In the genomic region with DNA sequence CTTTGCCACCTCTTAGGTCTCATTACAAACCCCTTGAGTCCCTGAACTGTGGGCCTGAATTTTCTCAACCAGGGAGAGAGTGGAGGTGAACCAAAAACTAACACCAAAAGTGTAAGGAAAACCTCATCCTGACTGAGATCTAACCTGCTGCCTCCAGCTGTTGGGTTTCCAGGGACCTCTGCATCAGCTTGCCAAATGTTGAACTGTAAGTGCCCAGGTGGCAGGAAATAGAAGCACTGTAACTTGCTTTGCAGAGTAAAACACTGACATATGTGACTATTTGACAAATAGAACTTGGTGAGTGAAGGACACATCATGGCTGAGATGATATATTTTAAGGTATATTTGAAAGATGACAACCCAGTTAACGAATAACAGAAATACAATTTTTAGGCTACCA, we compare ENCODE assay signal across 23 cellular contexts. TPM values are rescaled to one million over a fixed set of nuclear protein-coding genes. Genes with fewer than 3 reads are reported as not detected.
"Had no signal": no experiment of that assay in that cellular context is flagged by ENCODE, and none has a peak within 500 bp of the region (broad histone marks: within the 10 kb centered on the region; RNA-seq: fewer than 3 reads in every experiment).

No MANE protein-coding gene starts in this region.

- H3K4me3 Mint-ChIP-seq: activated B cell treated with CpG ODN at 0.5 μM for 24 hours; activated CD4-positive, alpha-beta T cell treated with anti-CD3 and anti-CD28 coated beads, Interleukin-2, amount 10 ng/mL, durations not matched to agents 24 days and 14 days; activated CD8-positive, alpha-beta T cell treated with anti-CD3 and anti-CD28 coated beads, Interleukin-2, amount 10 ng/mL, durations not matched to agents 7 days and 5 days; activated naive CD4-positive, alpha-beta T cell treated with anti-CD3 and anti-CD28 coated beads, Interleukin-2, amount 50 U/mL, for 24 hours; central memory CD8-positive, alpha-beta T cell; stimulated activated memory B cell treated with anti-CD40 and anti-IgM and Interleukin-4, amounts not matched to agents 10 μg/mL and 1 μg/mL and 100 μg/mL, for 72 hours had no signal

- H3K36me3 ChIP-seq: adrenal gland, esophagus muscularis mucosa, left lung, tibial nerve, uterus had no signal

- H2AFZ ChIP-seq: parathyroid adenoma had no signal

- DNase-seq: activated B cell treated with CpG ODN at 0.5 μM for 24 hours; activated CD4-positive, alpha-beta T cell treated with anti-CD3 and anti-CD28 coated beads, Interleukin-2, amount 10 ng/mL, durations not matched to agents 24 days and 14 days; activated CD8-positive, alpha-beta memory T cell treated with anti-CD3 and anti-CD28 coated beads, Interleukin-2, amount 50 U/mL, for 4 hours; activated CD8-positive, alpha-beta T cell treated with anti-CD3 and anti-CD28 coated beads, Interleukin-2, amount 10 ng/mL, durations not matched to agents 7 days and 5 days; activated effector memory CD4-positive, alpha-beta T cell treated with anti-CD3 and anti-CD28 coated beads, Interleukin-2, amount 50 U/mL, for 16 hours; activated T-cell treated with anti-CD3 and anti-CD28 coated beads, Interleukin-2, amount 50 U/mL, for 48 hours; adrenal gland; effector CD4-positive, alpha-beta T cell; left lung; mammary epithelial cell; naive B cell; stimulated activated CD4-positive, alpha-beta T cell treated with anti-CD3 and anti-CD28 coated beads, Interleukin-12 subunit alpha, Interleukin-12 subunit beta, amount 100 ng/mL, for 4 hours; stimulated activated CD4-positive, alpha-beta T cell treated with anti-CD3 and anti-CD28 coated beads, Interleukin-2, amount 100 ng/mL, for 48 hours; uterus had no signal

- H3K27me3 ChIP-seq: adrenal gland, esophagus muscularis mucosa, left lung, tibial nerve, uterus had no signal

- H3K4me1 ChIP-seq: adrenal gland, left lung, parathyroid adenoma, tibial nerve, uterus had no signal

- H3K9me3 Mint-ChIP-seq: activated B cell treated with CpG ODN at 0.5 μM for 24 hours; activated CD4-positive, alpha-beta T cell treated with anti-CD3 and anti-CD28 coated beads, Interleukin-2, amount 10 ng/mL, durations not matched to agents 24 days and 14 days; activated naive CD4-positive, alpha-beta T cell treated with anti-CD3 and anti-CD28 coated beads, Interleukin-2, amount 50 U/mL, for 24 hours; central memory CD8-positive, alpha-beta T cell; stimulated activated memory B cell treated with anti-CD40 and anti-IgM and Interleukin-4, amounts not matched to agents 10 μg/mL and 1 μg/mL and 100 μg/mL, for 72 hours had no signal

- H3K36me3 Mint-ChIP-seq: activated naive CD4-positive, alpha-beta T cell treated with anti-CD3 and anti-CD28 coated beads, Interleukin-2, amount 50 U/mL, for 24 hours; stimulated activated memory B cell treated with anti-CD40 and anti-IgM and Interleukin-4, amounts not matched to agents 10 μg/mL and 1 μg/mL and 100 μg/mL, for 72 hours had no signal

- FAIRE-seq: keratinocyte had no signal

- H3K4me1 Mint-ChIP-seq: activated CD4-positive, alpha-beta T cell treated with anti-CD3 and anti-CD28 coated beads, Interleukin-2, amount 10 ng/mL, durations not matched to agents 24 days and 14 days; activated naive CD4-positive, alpha-beta T cell treated with anti-CD3 and anti-CD28 coated beads, Interleukin-2, amount 50 U/mL, for 24 hours; central memory CD8-positive, alpha-beta T cell had no signal

- H3K9me3 ChIP-seq: adrenal gland, esophagus muscularis mucosa, left lung, tibial nerve, uterus had no signal

- H3K9ac ChIP-seq: parathyroid adenoma had no signal

- H3K27ac Mint-ChIP-seq: activated B cell treated with CpG ODN at 0.5 μM for 24 hours; activated CD4-positive, alpha-beta T cell treated with anti-CD3 and anti-CD28 coated beads, Interleukin-2, amount 10 ng/mL, durations not matched to agents 24 days and 14 days; activated CD8-positive, alpha-beta T cell treated with anti-CD3 and anti-CD28 coated beads, Interleukin-2, amount 10 ng/mL, durations not matched to agents 7 days and 5 days; activated naive CD4-positive, alpha-beta T cell treated with anti-CD3 and anti-CD28 coated beads, Interleukin-2, amount 50 U/mL, for 24 hours; naive B cell; stimulated activated memory B cell treated with anti-CD40 and anti-IgM and Interleukin-4, amounts not matched to agents 10 μg/mL and 1 μg/mL and 100 μg/mL, for 72 hours had no signal

- H3K79me2 ChIP-seq: parathyroid adenoma had no signal

- H3K27ac ChIP-seq: adrenal gland, coronary artery, esophagus muscularis mucosa, left lung, parathyroid adenoma, tibial nerve, uterus had no signal

- H3K4me3 ChIP-seq: adrenal gland, coronary artery, esophagus muscularis mucosa, left lung, tibial nerve, uterus had no signal

- ATAC-seq: activated CD8-positive, alpha-beta T cell treated with anti-CD3 and anti-CD28 coated beads, Interleukin-2, amount 10 ng/mL, durations not matched to agents 7 days and 5 days; left lung; stimulated activated memory B cell treated with anti-CD40 and anti-IgM and Interleukin-4, amounts not matched to agents 10 μg/mL and 1 μg/mL and 100 μg/mL, for 72 hours had no signal

RNA-seq across cellular contexts. Expression of gene NR5A2, which starts 48.4 kb away (rescaled TPM):
- total RNA-seq: activated CD4-positive, alpha-beta T cell treated with anti-CD3 and anti-CD28 coated beads, Interleukin-2, amount 10 ng/mL, durations not matched to agents 24 days and 14 days; activated CD8-positive, alpha-beta T cell treated with anti-CD3 and anti-CD28 coated beads, Interleukin-2, amount 10 ng/mL, durations not matched to agents 7 days and 5 days; mammary epithelial cell; mononuclear cell had no signal
- polyA plus RNA-seq: mammary epithelial cell had no signal
